8 cellular contexts compared by ENCODE assay signal in the genomic region with DNA sequence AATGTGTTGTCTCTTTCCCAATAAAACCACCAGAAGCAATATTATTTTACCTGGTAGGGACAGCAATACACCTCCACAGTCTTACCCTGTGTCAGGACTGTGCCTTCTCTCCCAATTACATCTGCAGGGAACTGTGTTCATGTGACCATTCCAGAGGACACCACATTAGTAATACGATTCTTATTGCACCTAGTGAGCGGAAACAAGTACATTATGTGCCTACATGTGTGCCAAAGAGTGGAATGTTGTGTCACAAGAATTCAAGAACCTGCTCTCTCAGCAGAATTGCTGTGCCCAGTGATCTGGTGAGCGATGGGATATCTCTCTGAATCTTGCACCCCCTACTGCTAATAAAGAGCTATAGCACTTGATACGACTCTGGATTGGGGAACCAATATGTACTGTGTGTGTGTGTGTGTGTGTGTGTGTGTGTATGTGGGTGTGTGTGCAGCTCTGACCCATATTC. TPM values are rescaled to one million over a fixed set of nuclear protein-coding genes. Genes with fewer than 3 reads are reported as not detected.
DNase-seq lines count a peak whose midpoint lies in the region; ATAC-seq and TF ChIP-seq lines count a peak whose summit lies in the region.

No MANE protein-coding gene starts in this region.

- H3K23ac ChIP-seq in neuronal stem cell (ENCODE audit: low read depth, low read length, poor library complexity): no peak overlapping the region

- DNase-seq in left ventricle myocardium inferior (no peak), Right ventricle myocardium superior (no peak), OCI-LY7 (ENCODE audit: low spot score) (peak; percentile 4), fibroblast of peridontal ligament (ENCODE audit: extremely low read depth) (peak; percentile 39), neuronal stem cell (ENCODE audit: low spot score) (no peak)
- DNase-seq in activated naive CD4-positive, alpha-beta T cell treated with anti-CD3 and anti-CD28 coated beads, Interleukin-2, amount 50 U/mL, for 16 hours: no peak
- no peak for DNase-seq in activated CD4-positive, CD25-positive, alpha-beta regulatory T cell treated with anti-CD3 and anti-CD28 coated beads, Interleukin-2, amount 50 U/mL, for 72 hours

- peaks cover 8% of the 10 kb centered on the region for H3K4me1 ChIP-seq in left ventricle myocardium inferior
- no peaks in the 10 kb centered on the region for H3K4me1 ChIP-seq in OCI-LY7 (ENCODE audit: insufficient read depth, low read length, poor library complexity, severe bottlenecking)
- H3K4me1 ChIP-seq in neuronal stem cell (ENCODE audit: control insufficient read depth in 2 of 2, insufficient read depth in 1 of 2, low read depth in 1 of 2, low read length in 2 of 2): no peaks in the 10 kb centered on the region

- H4K8ac ChIP-seq in neuronal stem cell (ENCODE audit: low read depth, low read length): no peak overlapping the region

- no peak overlapping the region for H3K18ac ChIP-seq in neuronal stem cell (ENCODE audit: low read length)

- POLR2A ChIA-PET in OCI-LY7 (lab: Charles Lee): no interaction called here

- no CpG with 5 or more reads among the region's 4 CpGs for WGBS in neuronal stem cell (ENCODE audit: extremely low coverage in 2 of 2, insufficient read length in 2 of 2, insufficient replicate concordance in 1 of 2), 2 donors

- no peaks in the 10 kb centered on the region for H3K9me2 ChIP-seq in OCI-LY7 (ENCODE audit: insufficient read depth, low read length)

- no peak overlapping the region for H2BK15ac ChIP-seq in neuronal stem cell (ENCODE audit: low read length)

- no peak overlapping the region for H2BK120ac ChIP-seq in neuronal stem cell (ENCODE audit: low read depth, low read length)

- H3K4me2 ChIP-seq in OCI-LY7 (ENCODE audit: low read length) (no peak overlapping the region), neuronal stem cell (ENCODE audit: insufficient read depth, low read length, poor library complexity, severe bottlenecking) (no peak overlapping the region)

- H3K4me3 ChIP-seq in left ventricle myocardium inferior (no peak overlapping the region), OCI-LY7 (ENCODE audit: low read depth, low read length, poor library complexity, severe bottlenecking) (no peak overlapping the region), neuronal stem cell (ENCODE audit: low read length in 2 of 2) (no peak overlapping the region)

- no peak overlapping the region for H4K91ac ChIP-seq in neuronal stem cell (ENCODE audit: low read depth, low read length, poor library complexity)

- H3K14ac ChIP-seq in neuronal stem cell (ENCODE audit: low read length): no peak overlapping the region

- H4K20me1 ChIP-seq in OCI-LY7 (ENCODE audit: insufficient read depth, low read length): no peaks in the 10 kb centered on the region

- no peak overlapping the region for H2BK12ac ChIP-seq in neuronal stem cell (ENCODE audit: low read length)

- no peak for ATAC-seq in Right ventricle myocardium superior (ENCODE audit: poor library complexity)
- no peak for ATAC-seq in GM19463 (IDR thresholded peaks at IDR 0.05; ENCODE audit: unreplicated experiment)

- H3K79me2 ChIP-seq in OCI-LY7 (ENCODE audit: insufficient read depth, low read depth, low read length): no peaks in the 10 kb centered on the region

- H3K27me3 ChIP-seq in left ventricle myocardium inferior (ENCODE audit: low read depth): peaks cover 29% of the 10 kb centered on the region
- no peaks in the 10 kb centered on the region for H3K27me3 ChIP-seq in neuronal stem cell (ENCODE audit: control insufficient read depth in 3 of 3, insufficient read depth in 3 of 3, low read depth in 1 of 3, low read length in 3 of 3)

- H3K9me3 ChIP-seq in left ventricle myocardium inferior (replicated peaks) (no peaks in the 10 kb centered on the region), OCI-LY7 (ENCODE audit: low read length) (no peaks in the 10 kb centered on the region), neuronal stem cell (replicated peaks in 1 of 2; ENCODE audit: control insufficient read depth in 2 of 2, insufficient read depth in 1 of 2, low read depth in 1 of 2, low read length in 2 of 2) (no peaks in the 10 kb centered on the region)

- H3K27ac ChIP-seq in left ventricle myocardium inferior (replicated peaks): no peak overlapping the region
- no peak overlapping the region for H3K27ac ChIP-seq in OCI-LY7 (ENCODE audit: low read depth, low read length, poor library complexity, severe bottlenecking)
- H3K27ac ChIP-seq in neuronal stem cell (replicated peaks; ENCODE audit: low read length): no peak overlapping the region

- H3K36me3 ChIP-seq in left ventricle myocardium inferior: no peaks in the 10 kb centered on the region
- no peaks in the 10 kb centered on the region for H3K36me3 ChIP-seq in OCI-LY7 (ENCODE audit: insufficient read depth, low read length)
- no peaks in the 10 kb centered on the region for H3K36me3 ChIP-seq in neuronal stem cell (replicated peaks in 1 of 2; ENCODE audit: control insufficient read depth in 2 of 2, insufficient read depth in 2 of 2, low read length in 2 of 2)

- H2AFZ ChIP-seq in OCI-LY7 (ENCODE audit: low read length) (no peak overlapping the region), neuronal stem cell (ENCODE audit: low read length) (no peak overlapping the region)

- no peak overlapping the region for H3K9ac ChIP-seq in neuronal stem cell (ENCODE audit: low read depth, low read length, poor library complexity)

- no peak overlapping the region for H3K4ac ChIP-seq in neuronal stem cell (ENCODE audit: low read length)

- CTCF ChIA-PET in OCI-LY7 (lab: Charles Lee; ENCODE audit: unreplicated experiment): no interaction called here

- H2BK5ac ChIP-seq in neuronal stem cell (ENCODE audit: low read length): no peak overlapping the region

- intact Hi-C loops in left ventricle myocardium inferior (cut with micrococcal nuclease): no loop called here
- intact Hi-C loops in Right ventricle myocardium superior (cut with DNase I): no loop called here
- intact Hi-C loops in OCI-LY7 (cut with micrococcal nuclease; ENCODE audit: unreplicated experiment): no loop called here

- BruUV-seq in OCI-LY7 (replicated peaks; lab: Mats Ljungman, UMichigan): no TSS peak

- no peaks in the 10 kb centered on the region for H3K79me1 ChIP-seq in neuronal stem cell (ENCODE audit: low read depth, low read length)

- H2AK5ac ChIP-seq in neuronal stem cell (ENCODE audit: low read depth, low read length): no peak overlapping the region

- peak; percentile 23 for TF ChIP-seq CTCF in left ventricle myocardium inferior (IDR thresholded peaks at IDR 0.05; ENCODE audit: borderline replicate concordance)
- TF ChIP-seq CTCF in OCI-LY7 (conservative IDR thresholded peaks at IDR 0.05; ENCODE audit: low read length): peak; percentile 60

RNA-seq across cellular contexts. Expression of a gene that starts 57.4 kb away (rescaled TPM):
- 7.1 TPM for total RNA-seq in left ventricle myocardium inferior
- 3.5 TPM for total RNA-seq in Right ventricle myocardium superior
- total RNA-seq in OCI-LY7 (2014; rRNA removed; shearing (Covaris generic)): not detected in 2 replicates
- not detected in 2 replicates for total RNA-seq in OCI-LY7 (2022)
- polyA plus RNA-seq in neuronal stem cell (2013, experiment 1 of 2): 0.52 TPM
- polyA plus RNA-seq in neuronal stem cell (2013, experiment 2 of 2): 0.53 TPM

Comparison
In these comparisons a context has a peak if more than half of its experiments do, and no peak if none do; other contexts are left out.
1. DNase-seq: peak in OCI-LY7 (single experiment) and fibroblast of peridontal ligament (single experiment); none in left ventricle myocardium inferior (single experiment), Right ventricle myocardium superior (single experiment), neuronal stem cell (single experiment), activated naive CD4-positive, alpha-beta T cell treated with anti-CD3 and anti-CD28 coated beads, Interleukin-2, amount 50 U/mL, for 16 hours (single experiment) and activated CD4-positive, CD25-positive, alpha-beta regulatory T cell treated with anti-CD3 and anti-CD28 coated beads, Interleukin-2, amount 50 U/mL, for 72 hours (single experiment).